ENCODE assay signal across 8 cellular contexts in the genomic region with DNA sequence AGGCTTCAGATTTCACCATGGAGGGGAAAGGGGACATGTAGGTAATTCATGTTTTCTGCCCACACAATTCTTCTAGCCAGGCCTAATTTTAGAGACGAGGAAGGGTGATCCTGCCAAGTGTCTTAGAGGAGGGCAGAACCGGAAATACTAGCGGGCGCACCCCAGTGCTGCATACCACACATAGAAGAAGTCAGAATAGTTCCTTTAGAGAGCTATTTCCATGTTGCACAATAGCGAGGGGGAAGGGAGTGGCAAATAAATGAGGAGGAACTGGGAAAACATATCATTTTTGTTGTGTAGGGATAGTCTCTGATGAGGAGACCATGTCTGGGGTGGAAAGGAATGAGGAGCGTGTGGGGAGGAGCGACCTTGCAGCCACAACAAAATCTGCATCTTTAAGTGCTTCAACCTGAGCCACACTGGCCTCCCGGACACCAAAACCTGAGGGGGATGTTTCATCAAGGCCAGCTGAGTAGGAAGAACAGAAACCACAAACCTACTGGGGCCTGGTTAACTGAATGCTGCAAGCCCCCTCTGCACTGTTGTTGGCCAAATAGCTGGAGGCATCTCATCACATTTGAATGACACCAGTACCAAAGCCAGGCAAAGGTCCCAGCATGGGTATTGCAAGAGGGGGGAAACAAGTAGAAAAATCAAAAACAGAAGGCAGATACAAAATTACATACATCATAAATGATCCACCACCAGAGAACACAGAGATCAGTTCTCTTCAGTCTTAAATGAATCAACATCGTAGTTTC. TPM values are rescaled to one million over a fixed set of nuclear protein-coding genes. Genes with fewer than 3 reads are reported as not detected.
DNase-seq lines count a peak whose midpoint lies in the region; ATAC-seq and TF ChIP-seq lines count a peak whose summit lies in the region.

No MANE protein-coding gene starts in this region.

- H3K36me3 Mint-ChIP-seq in activated naive CD8-positive, alpha-beta T cell treated with anti-CD3 and anti-CD28 coated beads for 36 hours = no peaks in the 10 kb centered on the region
- H3K36me3 Mint-ChIP-seq in stimulated activated effector memory CD8-positive, alpha-beta T cell treated with anti-CD3 and anti-CD28 coated beads, Interleukin-12 subunit alpha, Interleukin-12 subunit beta, amount 100 ng/mL, for 72 hours = no peaks in the 10 kb centered on the region
- H3K36me3 Mint-ChIP-seq in progenitor cell of endocrine pancreas (ENCODE audit: insufficient read depth) = no peaks in the 10 kb centered on the region

- ATAC-seq in GM21367 (IDR thresholded peaks at IDR 0.05; ENCODE audit: unreplicated experiment) = peak; percentile 75
- ATAC-seq in stimulated activated effector memory CD8-positive, alpha-beta T cell treated with anti-CD3 and anti-CD28 coated beads, Interleukin-12 subunit alpha, Interleukin-12 subunit beta, amount 100 ng/mL, for 72 hours = peak; percentile 67

- H3K9me3 ChIP-seq in MG63 = 0 out of 2 replicates have a peak, but pooled peaks cover 2% of the 10 kb centered on the region

- H3K4me1 Mint-ChIP-seq in activated naive CD8-positive, alpha-beta T cell treated with anti-CD3 and anti-CD28 coated beads for 36 hours = peaks cover 33% of the 10 kb centered on the region
- peaks cover 20% of the 10 kb centered on the region for H3K4me1 Mint-ChIP-seq in stimulated activated effector memory CD8-positive, alpha-beta T cell treated with anti-CD3 and anti-CD28 coated beads, Interleukin-12 subunit alpha, Interleukin-12 subunit beta, amount 100 ng/mL, for 72 hours
- no peaks in the 10 kb centered on the region for H3K4me1 Mint-ChIP-seq in progenitor cell of endocrine pancreas (ENCODE audit: low read depth)

- no peak overlapping the region for H3K4me3 ChIP-seq in MG63

- H3K9me3 Mint-ChIP-seq in activated naive CD8-positive, alpha-beta T cell treated with anti-CD3 and anti-CD28 coated beads for 36 hours = no peaks in the 10 kb centered on the region
- H3K9me3 Mint-ChIP-seq in stimulated activated effector memory CD8-positive, alpha-beta T cell treated with anti-CD3 and anti-CD28 coated beads, Interleukin-12 subunit alpha, Interleukin-12 subunit beta, amount 100 ng/mL, for 72 hours = no peaks in the 10 kb centered on the region
- H3K9me3 Mint-ChIP-seq in progenitor cell of endocrine pancreas (ENCODE audit: low read depth) = no peaks in the 10 kb centered on the region

- H3K27me3 ChIP-seq in MG63 = no peaks in the 10 kb centered on the region

- H3K36me3 ChIP-seq in MG63 = no peaks in the 10 kb centered on the region

- H3K27ac Mint-ChIP-seq in activated naive CD8-positive, alpha-beta T cell treated with anti-CD3 and anti-CD28 coated beads for 36 hours = peak overlapping the region; percentile 68
- peak overlapping the region; percentile 78 for H3K27ac Mint-ChIP-seq in stimulated activated effector memory CD8-positive, alpha-beta T cell treated with anti-CD3 and anti-CD28 coated beads, Interleukin-12 subunit alpha, Interleukin-12 subunit beta, amount 100 ng/mL, for 72 hours
- no peak overlapping the region for H3K27ac Mint-ChIP-seq in progenitor cell of endocrine pancreas

- peak; percentile 72 for DNase-seq in AG08396 (ENCODE audit: low spot score)
- DNase-seq in MG63 = peak; percentile 52
- DNase-seq in activated naive CD8-positive, alpha-beta T cell treated with anti-CD3 and anti-CD28 coated beads for 36 hours = peak; percentile 24
- peak; percentile 36 for DNase-seq in kidney glomerular epithelial cell (lab: John Stamatoyannopoulos, UW)
- no peak for DNase-seq in stimulated activated effector memory CD8-positive, alpha-beta T cell treated with anti-CD3 and anti-CD28 coated beads, Interleukin-12 subunit alpha, Interleukin-12 subunit beta, amount 100 ng/mL, for 72 hours (ENCODE audit: low spot score in 2 of 2)
- no peak for DNase-seq in NCI-H1048 (lab: John Stamatoyannopoulos, UW)
- DNase-seq in progenitor cell of endocrine pancreas (ENCODE audit: low spot score, unreplicated experiment) = no peak

- H3K27me3 Mint-ChIP-seq in activated naive CD8-positive, alpha-beta T cell treated with anti-CD3 and anti-CD28 coated beads for 36 hours = no peaks in the 10 kb centered on the region
- peaks cover 7% of the 10 kb centered on the region for H3K27me3 Mint-ChIP-seq in progenitor cell of endocrine pancreas

- H3K4me3 Mint-ChIP-seq in activated naive CD8-positive, alpha-beta T cell treated with anti-CD3 and anti-CD28 coated beads for 36 hours = peak overlapping the region; percentile 62
- H3K4me3 Mint-ChIP-seq in stimulated activated effector memory CD8-positive, alpha-beta T cell treated with anti-CD3 and anti-CD28 coated beads, Interleukin-12 subunit alpha, Interleukin-12 subunit beta, amount 100 ng/mL, for 72 hours = peak overlapping the region; percentile 44
- H3K4me3 Mint-ChIP-seq in progenitor cell of endocrine pancreas (ENCODE audit: low read depth) = no peak overlapping the region

- TF ChIP-seq CTCF in progenitor cell of endocrine pancreas (IDR thresholded peaks at IDR 0.05; ENCODE audit: unreplicated experiment) = no peak

RNA-seq across cellular contexts. Expression of a gene that starts 26.7 kb away (rescaled TPM):
- not detected in 2 replicates for total RNA-seq in MG63 (2014; rRNA removed; shearing (Covaris generic); ENCODE audit: low replicate concordance)
- total RNA-seq in activated naive CD8-positive, alpha-beta T cell treated with anti-CD3 and anti-CD28 coated beads for 36 hours = not detected
- total RNA-seq in progenitor cell of endocrine pancreas = not detected in 2 replicates

Comparison
In these comparisons a context has a peak if more than half of its experiments do, and no peak if none do; other contexts are left out.
1. DNase-seq: peak in AG08396 (single experiment), MG63 (single experiment), activated naive CD8-positive, alpha-beta T cell treated with anti-CD3 and anti-CD28 coated beads for 36 hours (single experiment) and kidney glomerular epithelial cell (single experiment); none in stimulated activated effector memory CD8-positive, alpha-beta T cell treated with anti-CD3 and anti-CD28 coated beads, Interleukin-12 subunit alpha, Interleukin-12 subunit beta, amount 100 ng/mL, for 72 hours (0 of 2), NCI-H1048 (single experiment) and progenitor cell of endocrine pancreas (single experiment).